Comparison of ENCODE assay signal across 9 cellular contexts in the genomic region with DNA sequence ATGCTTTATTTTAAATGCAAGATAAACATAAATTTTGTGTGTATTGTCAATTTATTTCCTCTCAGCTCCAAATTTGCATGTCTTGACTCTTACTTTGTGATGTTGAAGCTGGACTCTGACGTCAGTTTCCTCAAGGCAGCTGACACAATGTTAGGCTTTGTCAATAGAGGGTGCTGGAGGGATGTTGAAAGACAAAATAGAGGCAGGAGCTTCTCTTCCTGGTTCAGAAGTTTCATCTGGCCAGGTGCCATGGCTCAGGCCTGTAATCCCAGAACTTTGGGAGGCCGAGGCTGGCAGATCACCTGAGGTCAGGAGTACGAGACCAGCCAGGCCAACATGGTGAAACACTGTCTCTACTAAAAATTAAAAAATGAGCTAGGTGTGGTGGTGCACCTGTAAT.
A peak's percentile ranks its signal among the peaks of the same experiment; 100 is the strongest.
DNase-seq lines count a peak whose midpoint lies in the region; ATAC-seq and TF ChIP-seq lines count a peak whose summit lies in the region.
"Had no signal": no experiment of that assay in that cellular context is flagged by ENCODE, and none has a peak within 500 bp of the region (broad histone marks: within the 10 kb centered on the region; RNA-seq: fewer than 3 reads in every experiment).

No MANE protein-coding gene starts in this region.

- H3K9me3 ChIP-seq in esophagus muscularis mucosa = no peaks in the 10 kb centered on the region

- H3K4me3 ChIP-seq in epithelial cell of esophagus (ENCODE audit: low read length) (no peak overlapping the region), esophagus muscularis mucosa (no peak overlapping the region)

- TF ChIP-seq POLR2A in GM18505 (IDR thresholded peaks at IDR 0.05; ENCODE audit: borderline replicate concordance, extremely low read depth, insufficient read depth, insufficient read length) (no peak), esophagus muscularis mucosa (IDR thresholded peaks at IDR 0.05; ENCODE audit: low read depth) (no peak)

- no peaks in the 10 kb centered on the region for H3K36me3 ChIP-seq in esophagus muscularis mucosa

- H3K27ac ChIP-seq in 22Rv1 (no peak overlapping the region), esophagus muscularis mucosa (replicated peaks in 1 of 4) (no peak overlapping the region)

- no peaks in the 10 kb centered on the region for H3K4me1 ChIP-seq in esophagus muscularis mucosa

- WGBS in esophagus muscularis mucosa = 40% methylated on average over 3 of the region's 3 CpGs

- TF ChIP-seq CTCF in 22Rv1 (IDR thresholded peaks at IDR 0.05) (peak; percentile 34), epithelial cell of esophagus (IDR thresholded peaks at IDR 0.05; ENCODE audit: insufficient read depth, low read depth, low read length, missing control alignments) (peak; percentile 30), esophagus muscularis mucosa (IDR thresholded peaks at IDR 0.05) (no peak)

- intact Hi-C loops in esophagus muscularis mucosa (cut with DNase I) = no loop called here

- DNase-seq in NCI-H1048 (lab: John Stamatoyannopoulos, UW) = peak; percentile 64
- DNase-seq in epithelial cell of esophagus (ENCODE audit: low read depth) = peak; percentile 70
- DNase-seq in esophagus muscularis mucosa (ENCODE audit: extremely low spot score) = no peak
- no peak for DNase-seq in mesenteric fat pad (ENCODE audit: low spot score)
- DNase-seq in NCI-H187 (lab: John Stamatoyannopoulos, UW) = no peak
- DNase-seq in NCI-H128 (lab: John Stamatoyannopoulos, UW; ENCODE audit: unreplicated experiment) = no peak
- DNase-seq: activated CD8-positive, alpha-beta T cell treated with anti-CD3 and anti-CD28 coated beads, Interleukin-2, amount 10 ng/mL, durations not matched to agents 7 days and 5 days had no signal

- peak; percentile 78 for ATAC-seq in GM18505 (IDR thresholded peaks at IDR 0.05; ENCODE audit: unreplicated experiment)
- ATAC-seq: activated CD8-positive, alpha-beta T cell treated with anti-CD3 and anti-CD28 coated beads, Interleukin-2, amount 10 ng/mL, durations not matched to agents 7 days and 5 days had no signal

- TF ChIP-seq EP300 in esophagus muscularis mucosa (IDR thresholded peaks at IDR 0.05) = no peak

- no peaks in the 10 kb centered on the region for H3K27me3 ChIP-seq in esophagus muscularis mucosa

Comparison
In these comparisons a context has a peak if more than half of its experiments do, and no peak if none do; other contexts are left out.
1. CTCF ChIP-seq: peak in 22Rv1 (single experiment) and epithelial cell of esophagus (single experiment); none in esophagus muscularis mucosa (0 of 3).
2. DNase-seq: peak in NCI-H1048 (single experiment) and epithelial cell of esophagus (single experiment); none in esophagus muscularis mucosa (single experiment), mesenteric fat pad (single experiment), NCI-H187 (0 of 2) and NCI-H128 (single experiment).